Comparison of ENCODE assay signal across 8 cellular contexts in the genomic region with DNA sequence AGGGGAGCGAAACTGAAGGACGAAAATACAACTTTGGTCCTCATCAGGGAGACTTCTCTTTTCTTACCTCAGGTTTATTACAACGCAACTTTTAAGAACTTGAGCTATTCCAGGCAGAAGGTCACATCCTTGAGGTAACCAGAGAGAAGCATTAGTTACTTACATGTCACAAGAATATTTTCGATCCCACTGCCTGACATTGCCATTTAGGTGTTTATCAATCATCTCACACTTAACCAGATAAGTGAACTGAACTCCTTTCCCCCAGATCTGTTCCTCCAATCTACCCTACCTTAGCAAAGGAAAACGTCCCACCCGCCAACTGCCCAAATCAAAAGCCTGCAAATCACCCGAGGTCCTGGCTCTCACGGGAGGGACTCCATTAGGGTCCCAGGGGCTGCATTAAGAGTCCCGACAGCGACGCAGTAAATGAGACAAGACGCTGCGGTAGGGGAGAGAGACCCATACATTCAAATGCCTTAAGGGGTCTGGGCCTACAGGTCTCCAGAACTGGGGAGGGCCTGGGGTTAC. TPM values are rescaled to one million over a fixed set of nuclear protein-coding genes. Genes with fewer than 3 reads are reported as not detected.
DNase-seq lines count a peak whose midpoint lies in the region; ATAC-seq and TF ChIP-seq lines count a peak whose summit lies in the region.

No MANE protein-coding gene starts in this region.

- peaks cover 16% of the 10 kb centered on the region for H3K27me3 Mint-ChIP-seq in activated CD4-positive, alpha-beta T cell treated with anti-CD3 and anti-CD28 coated beads, Interleukin-2, amount 10 ng/mL, durations not matched to agents 7 days and 5 days
- no peaks in the 10 kb centered on the region for H3K27me3 Mint-ChIP-seq in activated CD8-positive, alpha-beta T cell treated with anti-CD3 and anti-CD28 coated beads for 36 hours
- H3K27me3 Mint-ChIP-seq in immature natural killer cell (ENCODE audit: low read depth in 3 of 3), result peaks cover 2 to 5% (median 2%) of the 10 kb centered on the region in 3 donors

- no peaks in the 10 kb centered on the region for H3K36me3 ChIP-seq in testis (ENCODE audit: low read depth, missing control alignments)

- CTCF ChIA-PET in activated CD4-positive, alpha-beta T cell treated with anti-CD3 and anti-CD28 coated beads, Interleukin-2, amount 10 ng/mL, durations not matched to agents 7 days and 5 days (lab: Charles Lee), result interaction anchor here (0.9 to 1.5 kb wide), 2 partner anchors 8 to 12 kb away, joined by 3 to 7 read pairs; a partner anchor contains a TSS
- CTCF ChIA-PET in activated CD8-positive, alpha-beta T cell treated with anti-CD3 and anti-CD28 coated beads for 36 hours (lab: Charles Lee), result interaction anchor here (0.9 to 2.4 kb wide), 6 partner anchors 9 to 245 kb away, joined by 3 to 16 read pairs (median 6); a partner anchor contains a TSS

- no peaks in the 10 kb centered on the region for H3K9me3 ChIP-seq in testis

- no peak for DNase-seq in activated CD4-positive, alpha-beta T cell treated with anti-CD3 and anti-CD28 coated beads, Interleukin-2, amount 10 ng/mL, durations not matched to agents 7 days and 5 days
- DNase-seq in activated CD4-positive, alpha-beta T cell treated with anti-CD3 and anti-CD28 coated beads for 1 hour, result no peak
- DNase-seq in activated CD8-positive, alpha-beta T cell treated with anti-CD3 and anti-CD28 coated beads for 36 hours, result peak; percentile 14
- DNase-seq in immature natural killer cell (no peak), testis (no peak)
- DNase-seq in activated CD8-positive, alpha-beta memory T cell treated with anti-CD3 and anti-CD28 coated beads, Interleukin-2, amount 50 U/mL, for 48 hours, result no peak

- H3K4me3 Mint-ChIP-seq in activated CD4-positive, alpha-beta T cell treated with anti-CD3 and anti-CD28 coated beads, Interleukin-2, amount 10 ng/mL, durations not matched to agents 7 days and 5 days, result peak overlapping the region; percentile 79
- H3K4me3 Mint-ChIP-seq in activated CD8-positive, alpha-beta T cell treated with anti-CD3 and anti-CD28 coated beads for 36 hours, result peak overlapping the region; percentile 78
- peak overlapping the region; percentile 72 to 84 (median 81) for H3K4me3 Mint-ChIP-seq in immature natural killer cell

- no peak overlapping the region for H3K27ac Mint-ChIP-seq in activated CD4-positive, alpha-beta T cell treated with anti-CD3 and anti-CD28 coated beads, Interleukin-2, amount 10 ng/mL, durations not matched to agents 7 days and 5 days
- peak overlapping the region; percentile 27 for H3K27ac Mint-ChIP-seq in activated CD8-positive, alpha-beta T cell treated with anti-CD3 and anti-CD28 coated beads for 36 hours
- peak overlapping the region in 4 of 6 donors; percentile 7 to 69 (median 57) for H3K27ac Mint-ChIP-seq in immature natural killer cell

- H3K9me3 Mint-ChIP-seq in activated CD4-positive, alpha-beta T cell treated with anti-CD3 and anti-CD28 coated beads, Interleukin-2, amount 10 ng/mL, durations not matched to agents 7 days and 5 days, result peaks cover 14% of the 10 kb centered on the region
- peaks cover 13% of the 10 kb centered on the region for H3K9me3 Mint-ChIP-seq in activated CD8-positive, alpha-beta T cell treated with anti-CD3 and anti-CD28 coated beads for 36 hours
- peaks cover 0 to 7% (median under 1%) of the 10 kb centered on the region in 6 donors for H3K9me3 Mint-ChIP-seq in immature natural killer cell

- no peaks in the 10 kb centered on the region for H3K4me1 ChIP-seq in testis

- no peaks in the 10 kb centered on the region for H3K27me3 ChIP-seq in testis

- 18 to 27% methylated on average over 13 of the region's 13 CpGs for WGBS in testis, 2 donors

- intact Hi-C loops in activated CD8-positive, alpha-beta T cell treated with anti-CD3 and anti-CD28 coated beads for 36 hours (cut with micrococcal nuclease), result no loop called here
- intact Hi-C loops in testis (cut with DNase I; ENCODE audit: low total_unique reads), result no loop called here

- POLR2A ChIA-PET in activated CD4-positive, alpha-beta T cell treated with anti-CD3 and anti-CD28 coated beads, Interleukin-2, amount 10 ng/mL, durations not matched to agents 7 days and 5 days (lab: Charles Lee), result no interaction called here
- POLR2A ChIA-PET in activated CD8-positive, alpha-beta T cell treated with anti-CD3 and anti-CD28 coated beads for 36 hours (lab: Charles Lee), result no interaction called here

- peaks cover 14% of the 10 kb centered on the region for H3K36me3 Mint-ChIP-seq in activated CD4-positive, alpha-beta T cell treated with anti-CD3 and anti-CD28 coated beads, Interleukin-2, amount 10 ng/mL, durations not matched to agents 7 days and 5 days (ENCODE audit: low read depth)
- H3K36me3 Mint-ChIP-seq in activated CD8-positive, alpha-beta T cell treated with anti-CD3 and anti-CD28 coated beads for 36 hours (ENCODE audit: low read depth), result peaks cover 38% of the 10 kb centered on the region
- peaks cover 0 to 21% (median 12%) of the 10 kb centered on the region in 3 donors for H3K36me3 Mint-ChIP-seq in immature natural killer cell

- TF ChIP-seq CTCF in activated CD8-positive, alpha-beta T cell treated with anti-CD3 and anti-CD28 coated beads for 36 hours (IDR thresholded peaks at IDR 0.05), result no peak
- TF ChIP-seq CTCF in testis (IDR thresholded peaks at IDR 0.05), result no peak

- peak overlapping the region; percentile 71 to 83 for H3K27ac ChIP-seq in testis

- peak overlapping the region; percentile 75 to 82 for H3K4me3 ChIP-seq in testis

- TF ChIP-seq POLR2A in testis (IDR thresholded peaks at IDR 0.05), result no peak

- H3K4me1 Mint-ChIP-seq in activated CD4-positive, alpha-beta T cell treated with anti-CD3 and anti-CD28 coated beads, Interleukin-2, amount 10 ng/mL, durations not matched to agents 7 days and 5 days, result peaks cover 12% of the 10 kb centered on the region
- H3K4me1 Mint-ChIP-seq in activated CD8-positive, alpha-beta T cell treated with anti-CD3 and anti-CD28 coated beads for 36 hours (ENCODE audit: low read depth), result peaks cover 13% of the 10 kb centered on the region
- peaks cover 12 to 15% of the 10 kb centered on the region in 2 donors for H3K4me1 Mint-ChIP-seq in immature natural killer cell

- no peak for ATAC-seq in activated CD8-positive, alpha-beta T cell treated with anti-CD3 and anti-CD28 coated beads for 36 hours
- ATAC-seq in GM21737 (IDR thresholded peaks at IDR 0.05; ENCODE audit: unreplicated experiment), result no peak
- ATAC-seq in HG02623 (IDR thresholded peaks at IDR 0.05; ENCODE audit: unreplicated experiment), result no peak

RNA-seq across cellular contexts. Expression of a gene that starts 0.7 kb away (rescaled TPM):
- total RNA-seq in activated CD4-positive, alpha-beta T cell treated with anti-CD3 and anti-CD28 coated beads, Interleukin-2, amount 10 ng/mL, durations not matched to agents 7 days and 5 days, result 1 to 10 TPM; 1.9 to 2.5 TPM
- total RNA-seq in activated CD8-positive, alpha-beta T cell treated with anti-CD3 and anti-CD28 coated beads for 36 hours, result 1 to 10 TPM; 2.3 to 3.0 TPM
- polyA plus RNA-seq in immature natural killer cell, result 1 to 10 TPM in 1 of 3 donors, under 1 TPM in 2; 0.18 to 1.1 (median 0.34) TPM
- total RNA-seq in testis, result 10 to 100 TPM; 51.2 to 73.3 TPM
- polyA plus RNA-seq in testis (ENCODE audit: insufficient read depth, low read depth, low replicate concordance), result 22.8 TPM

RNA-seq across cellular contexts. Expression of a gene that starts 12.3 kb away (rescaled TPM):
- total RNA-seq in activated CD4-positive, alpha-beta T cell treated with anti-CD3 and anti-CD28 coated beads, Interleukin-2, amount 10 ng/mL, durations not matched to agents 7 days and 5 days, result not detected
- not detected for total RNA-seq in activated CD8-positive, alpha-beta T cell treated with anti-CD3 and anti-CD28 coated beads for 36 hours
- not detected for polyA plus RNA-seq in immature natural killer cell
- total RNA-seq in testis, result 1 to 10 TPM in 1 of 2 donors, under 1 TPM in 1; 0.43 to 1.1 TPM
- polyA plus RNA-seq in testis (ENCODE audit: insufficient read depth, low read depth, low replicate concordance), result 0.38 TPM

RNA-seq across cellular contexts. Expression of a gene that starts 51.3 kb away (rescaled TPM):
- not detected for total RNA-seq in activated CD4-positive, alpha-beta T cell treated with anti-CD3 and anti-CD28 coated beads, Interleukin-2, amount 10 ng/mL, durations not matched to agents 7 days and 5 days
- not detected for total RNA-seq in activated CD8-positive, alpha-beta T cell treated with anti-CD3 and anti-CD28 coated beads for 36 hours
- polyA plus RNA-seq in immature natural killer cell (not detected), testis (ENCODE audit: insufficient read depth, low read depth, low replicate concordance) (137 TPM)
- 100 to 1,000 TPM; 197 to 233 TPM for total RNA-seq in testis

Comparison
In these comparisons a context has a peak if more than half of its experiments do, and no peak if none do; other contexts are left out.
1. RNA of a gene that starts 0.7 kb away (total RNA-seq): 51.2 to 73.3 TPM in testis; 2.3 to 3.0 TPM in activated CD8-positive, alpha-beta T cell treated with anti-CD3 and anti-CD28 coated beads for 36 hours and 1.9 to 2.5 TPM in activated CD4-positive, alpha-beta T cell treated with anti-CD3 and anti-CD28 coated beads, Interleukin-2, amount 10 ng/mL, durations not matched to agents 7 days and 5 days; every median in the first group is over 10 times any median in the second.
2. RNA of a gene that starts 51.3 kb away (total RNA-seq): 197 to 233 TPM in testis; not detected in activated CD4-positive, alpha-beta T cell treated with anti-CD3 and anti-CD28 coated beads, Interleukin-2, amount 10 ng/mL, durations not matched to agents 7 days and 5 days and not detected in activated CD8-positive, alpha-beta T cell treated with anti-CD3 and anti-CD28 coated beads for 36 hours; every median in the first group is over 100 times any median in the second.
3. Peak in every context shown above with its lines, with median percentiles within 50 percentile points of each other: H3K4me3 Mint-ChIP-seq.